In genomic region chr1:241591736-241592135, GRCh38 we compare ENCODE assay signal across 26 cellular contexts. TPM values are rescaled to one million over a fixed set of nuclear protein-coding genes. Genes with fewer than 3 reads are reported as not detected.
DNase-seq lines count a peak whose midpoint lies in the region; ATAC-seq, FAIRE-seq and TF ChIP-seq lines count a peak whose summit lies in the region.
"Had no signal": no experiment of that assay in that cellular context is flagged by ENCODE, and none has a peak within 500 bp of the region (broad histone marks: within the 10 kb centered on the region; RNA-seq: fewer than 3 reads in every experiment).

No MANE protein-coding gene starts in this region.

- no peaks in the 10 kb centered on the region for H3K27me3 ChIP-seq in bronchial epithelial cell (ENCODE audit: control insufficient read depth, insufficient read depth, low read length)
- H3K27me3 ChIP-seq: esophagus squamous epithelium, gastrocnemius medialis, right lobe of liver, upper lobe of right lung had no signal

- POLR2A ChIA-PET in activated CD4-positive, alpha-beta T cell treated with anti-CD3 and anti-CD28 coated beads for 36 hours (lab: Charles Lee) = no interaction called here

- no peaks in the 10 kb centered on the region for H3K27me3 Mint-ChIP-seq in activated CD4-positive, alpha-beta T cell treated with anti-CD3 and anti-CD28 coated beads for 36 hours
- H3K27me3 Mint-ChIP-seq in activated CD4-positive, alpha-beta T cell treated with anti-CD3 and anti-CD28 coated beads, Interleukin-2, amount 10 ng/mL, durations not matched to agents 24 days and 14 days = no peaks in the 10 kb centered on the region
- H3K27me3 Mint-ChIP-seq in osteocyte (ENCODE audit: unreplicated experiment) = no peaks in the 10 kb centered on the region
- H3K27me3 Mint-ChIP-seq: brain; effector memory CD8-positive, alpha-beta T cell; natural killer cell treated with Interleukin-12 subunit alpha and Interleukin-12 subunit beta and Interleukin-15 and Interleukin-18, amount 100 ng/mL, for 72 hours had no signal

- no peak overlapping the region for H3K4me3 ChIP-seq in bronchial epithelial cell (ENCODE audit: low read depth, low read length)
- H3K4me3 ChIP-seq: esophagus squamous epithelium, gastrocnemius medialis, left ventricle myocardium inferior, right lobe of liver, upper lobe of right lung had no signal

- no peak for ATAC-seq in activated CD4-positive, alpha-beta T cell treated with anti-CD3 and anti-CD28 coated beads for 36 hours
- no peak for ATAC-seq in HG03159 (IDR thresholded peaks at IDR 0.05; ENCODE audit: unreplicated experiment)
- ATAC-seq: CD8-positive, alpha-beta T cell; effector memory CD8-positive, alpha-beta T cell; gastrocnemius medialis had no signal

- peak overlapping the region; percentile 85 for H3K27ac Mint-ChIP-seq in activated CD4-positive, alpha-beta T cell treated with anti-CD3 and anti-CD28 coated beads for 36 hours
- no peak overlapping the region for H3K27ac Mint-ChIP-seq in activated CD4-positive, alpha-beta T cell treated with anti-CD3 and anti-CD28 coated beads, Interleukin-2, amount 10 ng/mL, durations not matched to agents 24 days and 14 days
- peak overlapping the region; percentile 40 for H3K27ac Mint-ChIP-seq in osteocyte (ENCODE audit: unreplicated experiment)
- H3K27ac Mint-ChIP-seq: CD8-positive, alpha-beta T cell; effector memory CD8-positive, alpha-beta T cell; natural killer cell treated with Interleukin-12 subunit alpha and Interleukin-12 subunit beta and Interleukin-15 and Interleukin-18, amount 100 ng/mL, for 72 hours; T-helper 1 cell treated with Interleukin-12 subunit alpha and Interleukin-12 subunit beta and Interleukin-4 antibody, amounts not matched to agents 30 μg/mL and 1 μg/mL, for 36 hours had no signal

- intact Hi-C loops in activated CD4-positive, alpha-beta T cell treated with anti-CD3 and anti-CD28 coated beads for 36 hours (cut with DNase I, micrococcal nuclease) = loop anchor here (1.0 to 2.0 kb wide), 5 partner anchors 39 to 86 kb away; partner anchors contain the start of gene KMO (in 1 of the 2)
- intact Hi-C loops in activated CD4-positive, alpha-beta T cell treated with anti-CD3 and anti-CD28 coated beads, Interleukin-2, amount 10 ng/mL, durations not matched to agents 24 days and 14 days (cut with micrococcal nuclease) = loop anchor here (1.0 to 5.0 kb wide), 3 partner anchors 39 to 86 kb away; partner anchors contain the start of gene KMO
- intact Hi-C loops in posterior cingulate gyrus (cut with DNase I) = loop anchor here (10.0 kb wide), 1 partner anchor 57 kb away; the partner anchor contains the start of gene KMO

- no peaks in the 10 kb centered on the region for H3K36me3 ChIP-seq in bronchial epithelial cell (ENCODE audit: control insufficient read depth, insufficient read depth, low read length)
- H3K36me3 ChIP-seq: gastrocnemius medialis, upper lobe of right lung had no signal

- no peaks in the 10 kb centered on the region for H3K9me3 Mint-ChIP-seq in activated CD4-positive, alpha-beta T cell treated with anti-CD3 and anti-CD28 coated beads for 36 hours (ENCODE audit: low read depth)
- no peaks in the 10 kb centered on the region for H3K9me3 Mint-ChIP-seq in activated CD4-positive, alpha-beta T cell treated with anti-CD3 and anti-CD28 coated beads, Interleukin-2, amount 10 ng/mL, durations not matched to agents 24 days and 14 days
- H3K9me3 Mint-ChIP-seq in osteocyte (ENCODE audit: unreplicated experiment) = no peaks in the 10 kb centered on the region
- H3K9me3 Mint-ChIP-seq: brain; CD8-positive, alpha-beta T cell; effector memory CD8-positive, alpha-beta T cell; natural killer cell treated with Interleukin-12 subunit alpha and Interleukin-12 subunit beta and Interleukin-15 and Interleukin-18, amount 100 ng/mL, for 72 hours; T-helper 1 cell treated with Interleukin-12 subunit alpha and Interleukin-12 subunit beta and Interleukin-4 antibody, amounts not matched to agents 30 μg/mL and 1 μg/mL, for 36 hours had no signal

- no peak overlapping the region for H3K4me3 Mint-ChIP-seq in activated CD4-positive, alpha-beta T cell treated with anti-CD3 and anti-CD28 coated beads for 36 hours
- H3K4me3 Mint-ChIP-seq in activated CD4-positive, alpha-beta T cell treated with anti-CD3 and anti-CD28 coated beads, Interleukin-2, amount 10 ng/mL, durations not matched to agents 24 days and 14 days = no peak overlapping the region
- H3K4me3 Mint-ChIP-seq in osteocyte (ENCODE audit: unreplicated experiment) = no peak overlapping the region
- H3K4me3 Mint-ChIP-seq: brain; CD8-positive, alpha-beta T cell; effector memory CD8-positive, alpha-beta T cell; natural killer cell treated with Interleukin-12 subunit alpha and Interleukin-12 subunit beta and Interleukin-15 and Interleukin-18, amount 100 ng/mL, for 72 hours; T-helper 1 cell treated with Interleukin-12 subunit alpha and Interleukin-12 subunit beta and Interleukin-4 antibody, amounts not matched to agents 30 μg/mL and 1 μg/mL, for 36 hours had no signal

- no peak for FAIRE-seq in bronchial epithelial cell (lab: Jason Lieb, UNC)
- FAIRE-seq: colon, H1 had no signal

- CTCF ChIA-PET in activated CD4-positive, alpha-beta T cell treated with anti-CD3 and anti-CD28 coated beads for 36 hours (lab: Charles Lee) = interaction anchor here (1.0 to 2.2 kb wide), 3 partner anchors 17 to 41 kb away, joined by 3 to 8 read pairs (median 6); no protein-coding TSS in a partner anchor

- H3K36me3 Mint-ChIP-seq in activated CD4-positive, alpha-beta T cell treated with anti-CD3 and anti-CD28 coated beads for 36 hours (ENCODE audit: low read depth) = peaks cover 9% of the 10 kb centered on the region
- H3K36me3 Mint-ChIP-seq in activated CD4-positive, alpha-beta T cell treated with anti-CD3 and anti-CD28 coated beads, Interleukin-2, amount 10 ng/mL, durations not matched to agents 24 days and 14 days (ENCODE audit: low read depth) = peaks cover 12% of the 10 kb centered on the region
- peaks cover 13% of the 10 kb centered on the region for H3K36me3 Mint-ChIP-seq in osteocyte (ENCODE audit: unreplicated experiment)
- H3K36me3 Mint-ChIP-seq: natural killer cell treated with Interleukin-12 subunit alpha and Interleukin-12 subunit beta and Interleukin-15 and Interleukin-18, amount 100 ng/mL, for 72 hours had no signal

- no peak for TF ChIP-seq CTCF in bronchial epithelial cell (IDR thresholded peaks at IDR 0.05; ENCODE audit: insufficient read depth, low read length, severe bottlenecking)
- no peak for TF ChIP-seq CTCF in osteocyte (IDR thresholded peaks at IDR 0.05)

- DNase-seq in activated CD4-positive, alpha-beta T cell treated with anti-CD3 and anti-CD28 coated beads for 36 hours = no peak
- no peak for DNase-seq in activated CD4-positive, alpha-beta T cell treated with anti-CD3 and anti-CD28 coated beads, Interleukin-2, amount 10 ng/mL, durations not matched to agents 24 days and 14 days
- DNase-seq in LoVo (ENCODE audit: low spot score) (peak; percentile 55), bronchial epithelial cell (ENCODE audit: low read depth) (peak; percentile 17), osteocyte (ENCODE audit: extremely low spot score, unreplicated experiment) (no peak), posterior cingulate gyrus (no peak), MV-4-11 (lab: John Stamatoyannopoulos, UW) (no peak)
- DNase-seq: activated CD4-positive, alpha-beta T cell treated with anti-CD3 and anti-CD28 coated beads for 4 hours; CD8-positive, alpha-beta T cell; effector memory CD8-positive, alpha-beta T cell; esophagus squamous epithelium; gastrocnemius medialis; hippocampal formation; Karpas-422; left ventricle myocardium inferior; NCI-H187; NCI-H526; right lobe of liver; stimulated activated CD4-positive, alpha-beta T cell treated with anti-CD3 and anti-CD28 coated beads, Interleukin-15, amount 100 ng/mL, for 24 hours; upper lobe of right lung had no signal

- peaks cover 34% of the 10 kb centered on the region for H3K4me1 Mint-ChIP-seq in activated CD4-positive, alpha-beta T cell treated with anti-CD3 and anti-CD28 coated beads for 36 hours
- peaks cover 3% of the 10 kb centered on the region for H3K4me1 Mint-ChIP-seq in activated CD4-positive, alpha-beta T cell treated with anti-CD3 and anti-CD28 coated beads, Interleukin-2, amount 10 ng/mL, durations not matched to agents 24 days and 14 days
- peaks cover 28% of the 10 kb centered on the region for H3K4me1 Mint-ChIP-seq in osteocyte (ENCODE audit: unreplicated experiment)

RNA-seq across cellular contexts. Expression of gene CHML, which starts 48.4 kb away (rescaled TPM):
- 10 to 100 TPM; 13.4 to 16.5 TPM for total RNA-seq in activated CD4-positive, alpha-beta T cell treated with anti-CD3 and anti-CD28 coated beads for 36 hours
- total RNA-seq in activated CD4-positive, alpha-beta T cell treated with anti-CD3 and anti-CD28 coated beads, Interleukin-2, amount 10 ng/mL, durations not matched to agents 24 days and 14 days = 19.5 and 21.4 TPM in 2 replicates
- total RNA-seq in bronchial epithelial cell (11.1 and 12.9 TPM in 2 replicates), osteocyte (12.7 and 14.2 TPM in 2 replicates)

RNA-seq across cellular contexts. Expression of gene OPN3, which starts 48.4 kb away (rescaled TPM):
- total RNA-seq in activated CD4-positive, alpha-beta T cell treated with anti-CD3 and anti-CD28 coated beads for 36 hours = 10 to 100 TPM; 10.8 to 12.2 TPM
- total RNA-seq in activated CD4-positive, alpha-beta T cell treated with anti-CD3 and anti-CD28 coated beads, Interleukin-2, amount 10 ng/mL, durations not matched to agents 24 days and 14 days = 11.2 and 11.6 TPM in 2 replicates
- total RNA-seq in bronchial epithelial cell (14.7 and 23.8 TPM in 2 replicates), osteocyte (15.3 and 15.8 TPM in 2 replicates)

RNA-seq across cellular contexts. Expression of gene KMO, which starts 59.6 kb away (rescaled TPM):
- total RNA-seq in activated CD4-positive, alpha-beta T cell treated with anti-CD3 and anti-CD28 coated beads for 36 hours = under 1 TPM in 1 of 2 experiments, not detected in 1; 0.33 TPM
- 0.09 TPM in 1 of 2 replicates, not detected in the other for total RNA-seq in activated CD4-positive, alpha-beta T cell treated with anti-CD3 and anti-CD28 coated beads, Interleukin-2, amount 10 ng/mL, durations not matched to agents 24 days and 14 days
- total RNA-seq in bronchial epithelial cell (not detected in 2 replicates), osteocyte (not detected in 2 replicates)
- total RNA-seq: CD8-positive, alpha-beta T cell; H1; left ventricle myocardium inferior; natural killer cell treated with Interleukin-12 subunit alpha and Interleukin-12 subunit beta and Interleukin-15 and Interleukin-18, amount 100 ng/mL, for 72 hours had no signal

Comparison
In these comparisons a context has a peak if more than half of its experiments do, and no peak if none do; other contexts are left out.
1. DNase-seq: peak in LoVo (single experiment) and bronchial epithelial cell (single experiment); none in activated CD4-positive, alpha-beta T cell treated with anti-CD3 and anti-CD28 coated beads for 36 hours (single experiment), activated CD4-positive, alpha-beta T cell treated with anti-CD3 and anti-CD28 coated beads, Interleukin-2, amount 10 ng/mL, durations not matched to agents 24 days and 14 days (single experiment), osteocyte (single experiment), posterior cingulate gyrus (0 of 10) and MV-4-11 (single experiment).